ENCODE assay signal across 8 cellular contexts in genomic region chr10:130111115-130111847, GRCh38. TPM values are rescaled to one million over a fixed set of nuclear protein-coding genes. Genes with fewer than 3 reads are reported as not detected.
DNase-seq lines count a peak whose midpoint lies in the region; ATAC-seq and TF ChIP-seq lines count a peak whose summit lies in the region.

No MANE protein-coding gene starts in this region.

- H3K27me3 Mint-ChIP-seq in CD4-positive, alpha-beta T cell, result no peaks in the 10 kb centered on the region
- no peaks in the 10 kb centered on the region for H3K27me3 Mint-ChIP-seq in activated CD4-positive, alpha-beta memory T cell treated with anti-CD3 and anti-CD28 coated beads, Interleukin-2, amount 10 ng/mL, durations not matched to agents 7 days and 5 days

- WGBS in ectodermal cell, 2 experiments, result 2 to 3% methylated on average over 49 of the region's 49 CpGs

- H3K4me3 ChIP-seq in ectodermal cell (ENCODE audit: insufficient read depth, low read depth, low read length) (peak overlapping the region; percentile 79), lower lobe of right lung (peak overlapping the region; percentile 75)

- H3K36me3 ChIP-seq in ectodermal cell (ENCODE audit: control insufficient read depth, insufficient read depth, low read length), result no peaks in the 10 kb centered on the region
- no peaks in the 10 kb centered on the region for H3K36me3 ChIP-seq in lower lobe of right lung

- H3K9me3 Mint-ChIP-seq in CD4-positive, alpha-beta T cell, result peaks cover 2% of the 10 kb centered on the region
- peaks cover 2% of the 10 kb centered on the region for H3K9me3 Mint-ChIP-seq in activated CD4-positive, alpha-beta memory T cell treated with anti-CD3 and anti-CD28 coated beads, Interleukin-2, amount 10 ng/mL, durations not matched to agents 7 days and 5 days

- POLR2A ChIA-PET in CD4-positive, alpha-beta T cell (lab: Charles Lee), result interaction anchor here (0.6 to 3.5 kb wide), 15 partner anchors 10 to 1076 kb away, joined by 3 to 212 read pairs (median 8); partner anchors contain the start of genes GLRX3 and MGMT
- POLR2A ChIA-PET in activated CD4-positive, alpha-beta memory T cell treated with anti-CD3 and anti-CD28 coated beads, Interleukin-2, amount 10 ng/mL, durations not matched to agents 7 days and 5 days (lab: Charles Lee), result interaction anchor here (0.7 to 4.1 kb wide), 21 partner anchors 12 to 1984 kb away, joined by 3 to 198 read pairs (median 5); partner anchors contain the start of genes GLRX3 and MGMT

- peak overlapping the region; percentile 99 for H3K4me3 Mint-ChIP-seq in CD4-positive, alpha-beta T cell
- H3K4me3 Mint-ChIP-seq in activated CD4-positive, alpha-beta memory T cell treated with anti-CD3 and anti-CD28 coated beads, Interleukin-2, amount 10 ng/mL, durations not matched to agents 7 days and 5 days, result peak overlapping the region; percentile 95

- CTCF ChIA-PET in CD4-positive, alpha-beta T cell (lab: Charles Lee), result interaction anchor here (0.6 to 3.2 kb wide), 6 partner anchors 16 to 1899 kb away, joined by 3 to 30 read pairs (median 3); partner anchors contain the start of gene GLRX3
- CTCF ChIA-PET in activated CD4-positive, alpha-beta memory T cell treated with anti-CD3 and anti-CD28 coated beads, Interleukin-2, amount 10 ng/mL, durations not matched to agents 7 days and 5 days (lab: Charles Lee), result interaction anchor here (0.6 to 3.2 kb wide), 9 partner anchors 15 to 235 kb away, joined by 3 to 32 read pairs (median 8); partner anchors contain the start of gene GLRX3

- peak; percentile 80 for ATAC-seq in CD4-positive, alpha-beta T cell (ENCODE audit: poor library complexity)
- ATAC-seq in GM19452 (IDR thresholded peaks at IDR 0.05; ENCODE audit: unreplicated experiment) (peak; percentile 81), HG03575 (IDR thresholded peaks at IDR 0.05; ENCODE audit: extremely low read depth, insufficient number of reproducible peaks, low FRiP score, unreplicated experiment) (peak; percentile 78), lower lobe of right lung (peak; percentile 95)

- H3K27ac Mint-ChIP-seq in CD4-positive, alpha-beta T cell, result peak overlapping the region; percentile 96
- H3K27ac Mint-ChIP-seq in activated CD4-positive, alpha-beta memory T cell treated with anti-CD3 and anti-CD28 coated beads, Interleukin-2, amount 10 ng/mL, durations not matched to agents 7 days and 5 days, result peak overlapping the region; percentile 96

- no peaks in the 10 kb centered on the region for H3K9me3 ChIP-seq in CD4-positive, alpha-beta T cell (ENCODE audit: control insufficient read depth, low read length)
- H3K9me3 ChIP-seq in ectodermal cell (ENCODE audit: control insufficient read depth, low read length) (no peaks in the 10 kb centered on the region), lower lobe of right lung (no peaks in the 10 kb centered on the region)

- peaks cover 22% of the 10 kb centered on the region for H3K36me3 Mint-ChIP-seq in CD4-positive, alpha-beta T cell (ENCODE audit: low read depth)
- H3K36me3 Mint-ChIP-seq in activated CD4-positive, alpha-beta memory T cell treated with anti-CD3 and anti-CD28 coated beads, Interleukin-2, amount 10 ng/mL, durations not matched to agents 7 days and 5 days (ENCODE audit: low read depth), result no peaks in the 10 kb centered on the region

- intact Hi-C loops in CD4-positive, alpha-beta T cell (cut with DNase I, micrococcal nuclease), result loop anchor here (1.0 to 10.0 kb wide), 4 partner anchors 76 to 1074 kb away; partner anchors contain the start of gene MGMT (in 1 of the 2)
- intact Hi-C loops in lower lobe of right lung (cut with DNase I), result no loop called here

- H3K4me1 Mint-ChIP-seq in CD4-positive, alpha-beta T cell (ENCODE audit: low read depth), result peaks cover 62% of the 10 kb centered on the region
- H3K4me1 Mint-ChIP-seq in activated CD4-positive, alpha-beta memory T cell treated with anti-CD3 and anti-CD28 coated beads, Interleukin-2, amount 10 ng/mL, durations not matched to agents 7 days and 5 days, result peaks cover 48% of the 10 kb centered on the region

- H3K27me3 ChIP-seq in CD4-positive, alpha-beta T cell (ENCODE audit: control insufficient read depth, insufficient read depth, low read length), result no peaks in the 10 kb centered on the region
- H3K27me3 ChIP-seq in ectodermal cell (ENCODE audit: control insufficient read depth, insufficient read depth, low read length, poor library complexity, severe bottlenecking) (no peaks in the 10 kb centered on the region), lower lobe of right lung (ENCODE audit: low read depth) (no peaks in the 10 kb centered on the region)

- peak; percentile 85 to 96 (median 90) for DNase-seq in CD4-positive, alpha-beta T cell
- DNase-seq in NCI-H82 (lab: John Stamatoyannopoulos, UW) (peak; percentile 97), lower lobe of right lung (peak; percentile 97)
- DNase-seq in activated CD4-positive, alpha-beta memory T cell treated with anti-CD3 and anti-CD28 coated beads, Interleukin-2, amount 10 ng/mL, durations not matched to agents 7 days and 5 days, result peak; percentile 95
- peak; percentile 80 to 84 (median 83) for DNase-seq in stimulated activated CD4-positive, alpha-beta T cell treated with anti-CD3 and anti-CD28 coated beads, TNF-alpha, amount 100 ng/mL, for 1 hour (ENCODE audit: low read depth in 3 of 3, low spot score in 1 of 3)

- H3K27ac ChIP-seq in CD4-positive, alpha-beta T cell (ENCODE audit: low read depth, low read length), result peak overlapping the region; percentile 91
- H3K27ac ChIP-seq in ectodermal cell (ENCODE audit: insufficient read depth, low read depth, low read length, poor library complexity, severe bottlenecking) (peak overlapping the region; percentile 56), lower lobe of right lung (peak overlapping the region; percentile 91)

- H3K4me1 ChIP-seq in ectodermal cell (ENCODE audit: control insufficient read depth, insufficient read depth, low read length) (no peaks in the 10 kb centered on the region), lower lobe of right lung (peaks cover 26% of the 10 kb centered on the region)

- TF ChIP-seq CTCF in CD4-positive, alpha-beta T cell (IDR thresholded peaks at IDR 0.05), result no peak
- TF ChIP-seq CTCF in lower lobe of right lung (IDR thresholded peaks at IDR 0.05), result no peak

RNA-seq across cellular contexts. Expression of gene C10orf143, which starts 0.7 kb away (rescaled TPM):
- 1 to 10 TPM; 4.3 to 5.8 TPM for total RNA-seq in CD4-positive, alpha-beta T cell
- total RNA-seq in activated CD4-positive, alpha-beta memory T cell treated with anti-CD3 and anti-CD28 coated beads, Interleukin-2, amount 10 ng/mL, durations not matched to agents 7 days and 5 days, result 1 to 10 TPM; 2.5 TPM
- polyA plus RNA-seq in ectodermal cell (2013, experiment 1 of 4), result 4.8 TPM
- 5.5 TPM for polyA plus RNA-seq in ectodermal cell (2013, experiment 2 of 4)
- polyA plus RNA-seq in ectodermal cell (2013, experiment 3 of 4), result 2.5 TPM
- polyA plus RNA-seq in ectodermal cell (2013, experiment 4 of 4), result 4.3 TPM
- 3.7 TPM for total RNA-seq in lower lobe of right lung

RNA-seq across cellular contexts. Expression of gene GLRX3, which starts 24.9 kb away (rescaled TPM):
- 10 to 100 TPM; 25.4 to 29.7 TPM for total RNA-seq in CD4-positive, alpha-beta T cell
- total RNA-seq in activated CD4-positive, alpha-beta memory T cell treated with anti-CD3 and anti-CD28 coated beads, Interleukin-2, amount 10 ng/mL, durations not matched to agents 7 days and 5 days, result 10 to 100 TPM; 73.8 to 83.7 TPM
- polyA plus RNA-seq in ectodermal cell (2013, experiment 1 of 4), result 158 TPM
- polyA plus RNA-seq in ectodermal cell (2013, experiment 2 of 4), result 131 TPM
- polyA plus RNA-seq in ectodermal cell (2013, experiment 3 of 4), result 106 TPM
- polyA plus RNA-seq in ectodermal cell (2013, experiment 4 of 4), result 117 TPM
- 45.9 TPM for total RNA-seq in lower lobe of right lung

Comparison
In these comparisons a context has a peak if more than half of its experiments do, and no peak if none do; other contexts are left out.
1. Peak in every context shown above with its lines: DNase-seq, ATAC-seq, H3K4me3 ChIP-seq and H3K27ac ChIP-seq.